Comparison of ENCODE assay signal across 14 cellular contexts in the genomic region with DNA sequence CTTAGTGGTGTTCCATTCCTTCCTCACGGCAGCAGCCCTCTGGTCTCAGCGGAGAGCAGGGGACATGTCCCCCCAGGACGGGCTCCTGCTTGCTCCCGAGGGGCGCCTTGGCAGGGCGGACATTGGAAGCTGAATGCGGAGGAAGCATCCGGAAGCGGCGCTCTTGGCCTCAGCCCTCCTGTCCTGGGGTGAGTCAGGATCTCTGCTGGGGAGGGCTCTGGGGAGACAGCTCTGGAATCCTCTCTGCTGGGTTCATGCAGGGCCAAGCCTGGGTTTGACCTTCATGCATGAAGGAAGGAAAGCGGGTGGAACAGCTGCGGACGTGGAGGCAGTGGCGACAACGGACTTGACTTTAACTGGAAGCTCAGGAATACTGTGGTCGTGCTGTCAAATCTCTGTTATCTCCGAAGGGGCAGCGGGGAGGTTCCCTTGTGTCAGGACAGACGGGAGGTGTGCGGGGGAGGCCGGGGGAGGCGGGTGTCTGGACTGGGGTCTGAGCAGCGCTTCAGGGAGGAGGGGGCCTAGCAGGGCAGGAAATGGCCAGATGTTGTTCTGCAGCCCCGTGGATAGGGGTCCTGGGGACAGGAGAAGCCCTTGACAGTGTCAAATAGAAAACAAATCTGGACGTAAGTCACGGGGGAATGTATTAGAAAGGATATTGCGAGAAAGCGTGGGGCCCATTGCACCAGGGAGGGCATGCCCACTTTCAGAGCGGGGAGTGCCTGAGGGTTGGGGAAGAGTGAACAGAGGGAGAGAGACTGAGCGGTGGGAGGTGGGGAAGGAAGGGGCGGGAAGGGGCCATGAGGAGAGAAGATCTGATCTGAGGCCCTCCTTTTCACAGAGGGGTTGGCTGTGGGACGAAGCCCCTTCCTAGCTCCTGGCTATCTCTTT. TPM values are rescaled to one million over a fixed set of nuclear protein-coding genes. Genes with fewer than 3 reads are reported as not detected.
DNase-seq lines count a peak whose midpoint lies in the region; ATAC-seq, FAIRE-seq and TF ChIP-seq lines count a peak whose summit lies in the region.
"Had no signal": no experiment of that assay in that cellular context is flagged by ENCODE, and none has a peak within 500 bp of the region (broad histone marks: within the 10 kb centered on the region; RNA-seq: fewer than 3 reads in every experiment).

No MANE protein-coding gene starts in this region.

- H4K20me1 ChIP-seq in BLaER1 treated with 17β-estradiol and CSF1 and Interleukin-3, amounts not matched to agents 10 nM and 100 nM = no peaks in the 10 kb centered on the region

- H3K27ac ChIP-seq in BLaER1 treated with 17β-estradiol and CSF1 and Interleukin-3, amounts not matched to agents 10 nM and 100 nM = peak overlapping the region in 8 of 11 experiments; percentile 5 to 60 (median 43); a peak in 14 of 22 replicates
- H3K27ac ChIP-seq in adrenal gland (peak overlapping the region in 3 of 5 donors; percentile 37 to 61 (median 41)), pancreas (peak overlapping the region in 1 of 4 donors; percentile 22), caudate nucleus (ENCODE audit: low read depth, low read length) (no peak overlapping the region)

- H3K4me3 ChIP-seq in BLaER1 treated with 17β-estradiol and CSF1 and Interleukin-3, amounts not matched to agents 10 nM and 100 nM = peak overlapping the region in 2 of 10 experiments; percentile 35 to 39; a peak in 4 of 20 replicates
- no peak overlapping the region for H3K4me3 ChIP-seq in adrenal gland
- no peak overlapping the region for H3K4me3 ChIP-seq in pancreas

- no peaks in the 10 kb centered on the region for H3K27me3 ChIP-seq in BLaER1 treated with 17β-estradiol and CSF1 and Interleukin-3, amounts not matched to agents 10 nM and 100 nM
- H3K27me3 ChIP-seq in adrenal gland = no peaks in the 10 kb centered on the region
- H3K27me3 ChIP-seq in pancreas = no peaks in the 10 kb centered on the region

- intact Hi-C loops in adrenal gland (cut with DNase I) (no loop called here), pancreas (cut with DNase I) (no loop called here)

- peak overlapping the region; percentile 74 to 96 (median 81) for H3K4me2 ChIP-seq in BLaER1 treated with 17β-estradiol and CSF1 and Interleukin-3, amounts not matched to agents 10 nM and 100 nM

- FAIRE-seq in pancreas (lab: Jason Lieb, UNC) = no peak

- H3K4me1 ChIP-seq in BLaER1 treated with 17β-estradiol and CSF1 and Interleukin-3, amounts not matched to agents 10 nM and 100 nM = peaks cover 36 to 53% (median 43%) of the 10 kb centered on the region in 10 experiments
- H3K4me1 ChIP-seq in adrenal gland (replicated peaks in 1 of 2) (no peaks in the 10 kb centered on the region), pancreas (no peaks in the 10 kb centered on the region)

- DNase-seq in adrenal gland (peak; percentile 26 to 72 (median 50)), hepatic stellate cell (ENCODE audit: low spot score) (peak; percentile 54), pancreas (peak in 3 of 6 donors; percentile 8 to 51 (median 15)), NCI-H146 treated with DMSO at 0.1 percent for 48 hours (lab: John Stamatoyannopoulos, UW; ENCODE audit: unreplicated experiment) (no peak), caudate nucleus (lab: John Stamatoyannopoulos, UW) (no peak), NCI-H2171 treated with DMSO at 0.1 percent for 48 hours (lab: John Stamatoyannopoulos, UW) (no peak)
- DNase-seq: activated CD4-positive, alpha-beta T cell treated with anti-CD3 and anti-CD28 coated beads for 48 hours; NCI-H510A treated with DMSO at 0.1 percent for 48 hours had no signal

- peaks cover 22 to 35% (median 30%) of the 10 kb centered on the region in 11 experiments for H3K9me3 ChIP-seq in BLaER1 treated with 17β-estradiol and CSF1 and Interleukin-3, amounts not matched to agents 10 nM and 100 nM (replicated peaks in 1 of 11)
- no peaks in the 10 kb centered on the region for H3K9me3 ChIP-seq in adrenal gland (replicated peaks in 1 of 3)
- H3K9me3 ChIP-seq in pancreas = no peaks in the 10 kb centered on the region

- TF ChIP-seq CTCF in adrenal gland (IDR thresholded peaks at IDR 0.05) (no peak), pancreas (IDR thresholded peaks at IDR 0.05) (no peak)

- peak in 3 of 4 donors; percentile 15 to 34 (median 29) for ATAC-seq in pancreas
- ATAC-seq in GM21825 (IDR thresholded peaks at IDR 0.05; ENCODE audit: unreplicated experiment) = no peak

- TF ChIP-seq POLR2A in adrenal gland (IDR thresholded peaks at IDR 0.05) = no peak

- peaks cover 0 to 6% (median 0%) of the 10 kb centered on the region in 11 experiments; a peak in 1 of 22 replicates for H3K36me3 ChIP-seq in BLaER1 treated with 17β-estradiol and CSF1 and Interleukin-3, amounts not matched to agents 10 nM and 100 nM
- H3K36me3 ChIP-seq in adrenal gland (replicated peaks in 1 of 2) (no peaks in the 10 kb centered on the region), pancreas (no peaks in the 10 kb centered on the region)

- peak overlapping the region in 8 of 11 experiments; percentile 21 to 60 (median 32); a peak in 12 of 22 replicates for H3K9ac ChIP-seq in BLaER1 treated with 17β-estradiol and CSF1 and Interleukin-3, amounts not matched to agents 10 nM and 100 nM

- 63 to 73% (median 69%) methylated on average over 23 to 32 of the region's 32 CpGs for WGBS in adrenal gland, 4 donors
- WGBS in pancreas, 2 donors = 65 to 71% methylated on average over 32 of the region's 32 CpGs

RNA-seq across cellular contexts. Expression of gene CRYAA, which starts 26.6 kb away (rescaled TPM):
- total RNA-seq in adrenal gland (not detected), pancreas (not detected)
- polyA plus RNA-seq in adrenal gland (not detected), pancreas (not detected)
- total RNA-seq: epithelial cell of proximal tubule, renal cortical epithelial cell, SK-MEL-5 had no signal
- polyA plus RNA-seq: adipose tissue had no signal

Comparison
In these comparisons a context has a peak if more than half of its experiments do, and no peak if none do; other contexts are left out.
1. DNase-seq: peak in adrenal gland (7 of 7) and hepatic stellate cell (single experiment); none in NCI-H146 treated with DMSO at 0.1 percent for 48 hours (single experiment), caudate nucleus (0 of 61) and NCI-H2171 treated with DMSO at 0.1 percent for 48 hours (single experiment).